Comparison of ENCODE assay signal across 7 cellular contexts in genomic region chr22:45163417-45164216, GRCh38. TPM values are rescaled to one million over a fixed set of nuclear protein-coding genes. Genes with fewer than 3 reads are reported as not detected.
DNase-seq lines count a peak whose midpoint lies in the region; ATAC-seq, FAIRE-seq and TF ChIP-seq lines count a peak whose summit lies in the region.

TSS of gene NUP50 (plus strand) at chr22:45163925. CDS start at chr22:45168178, 4,253 bp downstream.

- H3K27me3 ChIP-seq in astrocyte (ENCODE audit: insufficient read depth, low read length) = no peaks in the 10 kb centered on the region
- no peaks in the 10 kb centered on the region for H3K27me3 ChIP-seq in hepatocyte

- peak within 1 kb of the TSS; percentile 98 for H3K4me2 ChIP-seq in astrocyte (ENCODE audit: low read length)
- peak within 1 kb of the TSS; percentile 88 for H3K4me2 ChIP-seq in hepatocyte

- H3K9me3 ChIP-seq in astrocyte (ENCODE audit: insufficient read depth, low read depth, low read length) (no peaks in the 10 kb centered on the region), hepatocyte (ENCODE audit: low read depth) (no peaks in the 10 kb centered on the region)

- peak within 1 kb of the TSS; percentile 91 for H3K27ac Mint-ChIP-seq in astrocyte (ENCODE audit: unreplicated experiment)

- H3K9me3 Mint-ChIP-seq in astrocyte (ENCODE audit: unreplicated experiment) = no peaks in the 10 kb centered on the region

- peak within 1 kb of the TSS; percentile 93 for H3K4me3 Mint-ChIP-seq in astrocyte (ENCODE audit: unreplicated experiment)

- H4K20me1 ChIP-seq in astrocyte (ENCODE audit: insufficient read depth, low read length) (peaks cover 36% of the 10 kb centered on the region), hepatocyte (ENCODE audit: insufficient read depth, poor library complexity, severe bottlenecking) (no peaks in the 10 kb centered on the region)

- TF ChIP-seq CTCF in astrocyte (IDR thresholded peaks at IDR 0.05; ENCODE audit: insufficient read depth, low read depth, low read length) (no peak), hepatocyte (IDR thresholded peaks at IDR 0.05; ENCODE audit: poor library complexity) (peak; percentile 21)

- FAIRE-seq in astrocyte (lab: Jason Lieb, UNC) = no peak

- peaks cover 2% of the 10 kb centered on the region for H3K36me3 Mint-ChIP-seq in astrocyte (ENCODE audit: low read depth, unreplicated experiment)

- peak within 1 kb of the TSS; percentile 94 for H2AFZ ChIP-seq in astrocyte (ENCODE audit: low read depth, low read length)
- H2AFZ ChIP-seq in hepatocyte = peak within 1 kb of the TSS; percentile 70

- peak within 1 kb of the TSS; percentile 97 for H3K9ac ChIP-seq in astrocyte (ENCODE audit: low read length)

- H3K79me2 ChIP-seq in astrocyte (ENCODE audit: insufficient read depth, low read length) (peaks cover 87% of the 10 kb centered on the region), hepatocyte (peaks cover 58% of the 10 kb centered on the region)

- peak within 1 kb of the TSS; percentile 90 for H3K4me3 ChIP-seq in astrocyte (ENCODE audit: insufficient read depth, low read depth, low read length)
- H3K4me3 ChIP-seq in hepatocyte = peak within 1 kb of the TSS; percentile 85

- H3K36me3 ChIP-seq in astrocyte (ENCODE audit: insufficient read depth, low read length) (peaks cover 14% of the 10 kb centered on the region), hepatocyte (replicated peaks; ENCODE audit: insufficient read depth, low read depth) (no peaks in the 10 kb centered on the region)

- H3K4me1 ChIP-seq in astrocyte (ENCODE audit: insufficient read depth, low read length) (peaks cover 23% of the 10 kb centered on the region), hepatocyte (ENCODE audit: insufficient read depth) (peaks cover 26% of the 10 kb centered on the region)

- H3K4me1 Mint-ChIP-seq in astrocyte (ENCODE audit: low read depth, unreplicated experiment) = peaks cover 28% of the 10 kb centered on the region

- H3K27me3 Mint-ChIP-seq in astrocyte (ENCODE audit: low read depth, unreplicated experiment) = no peaks in the 10 kb centered on the region

- WGBS in hepatocyte (ENCODE audit: low lambda C conversion rate, missing lambda C conversion rate) = under 1% methylated on average over 97 of the region's 98 CpGs

- H3K27ac ChIP-seq in astrocyte (ENCODE audit: low read depth, low read length) (peak within 1 kb of the TSS; percentile 95), hepatocyte (peak within 1 kb of the TSS; percentile 94)

- ATAC-seq in GM18502 (IDR thresholded peaks at IDR 0.05; ENCODE audit: poor library complexity, unreplicated experiment) (peak; percentile 73), HG02970 (IDR thresholded peaks at IDR 0.05; ENCODE audit: low FRiP score, unreplicated experiment) (peak; percentile 82)

- DNase-seq in NCI-H2029 (lab: John Stamatoyannopoulos, UW) (peak; percentile 84), T-helper 22 cell (ENCODE audit: low read depth) (peak; percentile 94), astrocyte (ENCODE audit: low read depth) (peak; percentile 83), hepatocyte (ENCODE audit: low spot score) (peak; percentile 99), retina (peak; percentile 96)

- no peaks in the 10 kb centered on the region for H3K9me2 ChIP-seq in hepatocyte (replicated peaks; ENCODE audit: insufficient read depth)

RNA-seq across cellular contexts. Expression of gene NUP50, which starts in this region (rescaled TPM):
- total RNA-seq in astrocyte (49.6 and 56.4 TPM in 2 replicates), hepatocyte (39.1 and 43.8 TPM in 2 replicates)
- polyA plus RNA-seq in hepatocyte = 15.3 and 16.0 TPM in 2 replicates

Comparison
In these comparisons a context has a peak if more than half of its experiments do, and no peak if none do; other contexts are left out.
1. Peak in every context shown above with its lines: DNase-seq, ATAC-seq, H3K4me3 ChIP-seq and H3K27ac ChIP-seq.